Comparison of ENCODE assay signal across 25 cellular contexts in genomic region chr5:60285910-60286309, GRCh38.
"Had no signal": no experiment of that assay in that cellular context is flagged by ENCODE, and none has a peak within 500 bp of the region (broad histone marks: within the 10 kb centered on the region; RNA-seq: fewer than 3 reads in every experiment).

No MANE protein-coding gene starts in this region.

- H3K36me3 ChIP-seq: esophagus muscularis mucosa, sigmoid colon, thyroid gland had no signal

- H3K4me3 ChIP-seq: esophagus muscularis mucosa, psoas muscle, sigmoid colon, thyroid gland had no signal

- H3K27me3 ChIP-seq: esophagus muscularis mucosa, sigmoid colon, thyroid gland had no signal

- H3K27ac ChIP-seq: parathyroid adenoma, psoas muscle, sigmoid colon, thyroid gland, VCaP had no signal

- ATAC-seq: left cardiac atrium; left ventricle myocardium superior; naive thymus-derived CD4-positive, alpha-beta T cell; psoas muscle; stimulated activated effector memory CD8-positive, alpha-beta T cell treated with anti-CD3 and anti-CD28 coated beads, Interleukin-12 subunit alpha, Interleukin-12 subunit beta, amount 100 ng/mL, for 72 hours had no signal

- H3K9ac ChIP-seq: parathyroid adenoma had no signal

- DNase-seq: activated CD4-positive, alpha-beta T cell treated with anti-CD3 and anti-CD28 coated beads for 48 hours; activated CD4-positive, alpha-beta T cell treated with anti-CD3 and anti-CD28 coated beads, Interleukin-2, amount 50 U/mL, for 48 hours; activated CD8-positive, alpha-beta memory T cell treated with anti-CD3 and anti-CD28 coated beads for 24 hours; activated gamma-delta T cell; activated naive CD4-positive, alpha-beta T cell treated with anti-CD3 and anti-CD28 coated beads, Interleukin-2, amount 10 ng/mL, durations not matched to agents 7 days and 5 days; activated naive CD8-positive, alpha-beta T cell treated with anti-CD3 and anti-CD28 coated beads, Interleukin-2, amount 10 ng/mL, durations not matched to agents 7 days and 5 days; central memory CD4-positive, alpha-beta T cell; foreskin melanocyte; left cardiac atrium; left ventricle myocardium superior; mammary epithelial cell; midbrain; naive thymus-derived CD4-positive, alpha-beta T cell; occipital lobe; psoas muscle; sigmoid colon; small intestine; stimulated activated CD4-positive, alpha-beta T cell treated with anti-CD3 and anti-CD28 coated beads, Interleukin-4, amount 100 ng/mL, for 24 hours; SW 1271; T-helper 9 cell; thyroid gland had no signal

- H3K9me3 ChIP-seq: esophagus muscularis mucosa, psoas muscle, sigmoid colon, thyroid gland had no signal

- H3K4me1 ChIP-seq: parathyroid adenoma, psoas muscle, sigmoid colon, thyroid gland had no signal
